Comparison of ENCODE assay signal across 21 cellular contexts in the genomic region with DNA sequence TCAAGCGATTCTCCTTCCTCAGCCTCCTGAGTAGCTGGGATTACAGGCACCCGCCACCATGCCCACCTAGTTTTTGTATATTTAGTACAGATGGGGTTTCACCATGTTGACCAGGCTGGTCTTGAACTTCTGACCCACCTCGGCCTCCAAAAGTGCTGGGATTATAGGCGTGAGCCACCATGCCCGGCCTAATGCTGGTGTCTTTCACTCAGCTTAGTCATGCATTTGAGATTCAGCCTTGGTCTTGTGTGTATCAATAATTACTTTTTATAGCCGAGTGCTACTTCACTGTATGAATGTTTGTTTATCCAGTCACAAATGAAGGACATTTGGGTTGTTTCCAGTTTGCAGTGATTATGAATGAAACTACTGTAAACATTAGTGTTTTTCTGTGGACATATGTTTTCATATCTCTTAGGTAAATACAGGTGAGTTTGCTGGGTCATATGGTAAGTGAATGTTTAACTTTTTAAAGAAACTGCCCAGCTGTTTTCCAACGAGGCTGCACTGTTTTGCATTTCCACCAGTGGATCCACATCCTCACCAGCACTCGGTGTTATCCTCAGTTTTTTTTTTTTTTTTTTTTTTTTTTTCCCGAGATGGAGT. TPM values are rescaled to one million over a fixed set of nuclear protein-coding genes. Genes with fewer than 3 reads are reported as not detected.
A peak's percentile ranks its signal among the peaks of the same experiment; 100 is the strongest.
DNase-seq lines count a peak whose midpoint lies in the region; FAIRE-seq and TF ChIP-seq lines count a peak whose summit lies in the region.
"Had no signal": no experiment of that assay in that cellular context is flagged by ENCODE, and none has a peak within 500 bp of the region (broad histone marks: within the 10 kb centered on the region; RNA-seq: fewer than 3 reads in every experiment).

No MANE protein-coding gene starts in this region.

- H3K4me1 ChIP-seq in hepatocyte (ENCODE audit: insufficient read depth) (no peaks in the 10 kb centered on the region), small intestine (ENCODE audit: control insufficient read depth in 2 of 2, insufficient read depth in 1 of 2, low read depth in 1 of 2, low read length in 1 of 2) (no peaks in the 10 kb centered on the region), A673 (ENCODE audit: insufficient read depth, low read length, poor library complexity, severe bottlenecking) (no peaks in the 10 kb centered on the region)

- WGBS in hepatocyte (ENCODE audit: low lambda C conversion rate, missing lambda C conversion rate) = 66% methylated on average over 8 of the region's 9 CpGs
- WGBS in small intestine, 3 donors = 28 to 62% (median 45%) methylated on average over 8 to 9 of the region's 9 CpGs

- no peaks in the 10 kb centered on the region for H3K9me2 ChIP-seq in hepatocyte (replicated peaks; ENCODE audit: insufficient read depth)

- H3K9me3 ChIP-seq in hepatocyte (ENCODE audit: low read depth) (no peaks in the 10 kb centered on the region), small intestine (ENCODE audit: control insufficient read depth, low read depth) (no peaks in the 10 kb centered on the region), A673 (ENCODE audit: low read depth, low read length, poor library complexity, severe bottlenecking) (no peaks in the 10 kb centered on the region)
- H3K9me3 ChIP-seq: BLaER1 treated with 17β-estradiol and CSF1 and Interleukin-3, amounts not matched to agents 10 nM and 100 nM; transverse colon had no signal

- intact Hi-C loops in A673 (cut with micrococcal nuclease; ENCODE audit: unreplicated experiment) = no loop called here

- H4K20me1 ChIP-seq in hepatocyte (ENCODE audit: insufficient read depth, poor library complexity, severe bottlenecking) = no peaks in the 10 kb centered on the region
- H4K20me1 ChIP-seq: BLaER1 treated with 17β-estradiol and CSF1 and Interleukin-3, amounts not matched to agents 10 nM and 100 nM had no signal

- H3K36me3 ChIP-seq in hepatocyte (replicated peaks; ENCODE audit: insufficient read depth, low read depth) (no peaks in the 10 kb centered on the region), small intestine (ENCODE audit: control insufficient read depth in 2 of 2, insufficient read depth in 2 of 2, low read length in 2 of 2) (no peaks in the 10 kb centered on the region), A673 (ENCODE audit: insufficient read depth, low read length, poor library complexity, severe bottlenecking) (no peaks in the 10 kb centered on the region)
- H3K36me3 ChIP-seq: BLaER1 treated with 17β-estradiol and CSF1 and Interleukin-3, amounts not matched to agents 10 nM and 100 nM; transverse colon had no signal

- H3K79me2 ChIP-seq in hepatocyte = no peaks in the 10 kb centered on the region

- H3K4me2 ChIP-seq in hepatocyte = no peak overlapping the region

- no TSS peak for BruUV-seq in A673 (replicated peaks; lab: Mats Ljungman, UMichigan)

- peak overlapping the region; percentile 40 for H3K27ac ChIP-seq in hepatocyte
- H3K27ac ChIP-seq in small intestine (ENCODE audit: low read depth in 1 of 2, low read length in 1 of 2) = no peak overlapping the region
- no peak overlapping the region for H3K27ac ChIP-seq in A673 (ENCODE audit: low read depth, low read length, poor library complexity, severe bottlenecking)
- H3K27ac ChIP-seq: BLaER1 treated with 17β-estradiol and CSF1 and Interleukin-3, amounts not matched to agents 10 nM and 100 nM; HL-60; transverse colon had no signal

- no peak overlapping the region for H2AFZ ChIP-seq in hepatocyte

- DNase-seq in NCI-H1436 (lab: John Stamatoyannopoulos, UW) = peak; percentile 22
- DNase-seq in NCI-H1436 treated with DMSO at 0.1 percent for 48 hours (lab: John Stamatoyannopoulos, UW) = no peak
- DNase-seq in NCI-H2081 (lab: John Stamatoyannopoulos, UW) = peak; percentile 15 to 80
- DNase-seq in hepatocyte (ENCODE audit: low spot score) = peak; percentile 56
- DNase-seq in small intestine = peak; percentile 84
- DNase-seq in stimulated activated naive CD4-positive, alpha-beta T cell treated with Interleukin-2 at 50 U/mL for 16 hours (lab: John Stamatoyannopoulos, UW) = no peak
- DNase-seq in NCI-H128 (lab: John Stamatoyannopoulos, UW; ENCODE audit: unreplicated experiment) = no peak
- no peak for DNase-seq in A673 (ENCODE audit: low spot score)
- DNase-seq: 8988T; activated CD8-positive, alpha-beta T cell treated with anti-CD3 and anti-CD28 coated beads, Interleukin-2, amount 10 ng/mL, durations not matched to agents 7 days and 5 days; amygdala; cerebellar nuclear complex; foreskin fibroblast; KG1; naive B cell; NCI-H187; stimulated activated naive B cell treated with anti-CD40 and anti-IgM and Interleukin-4, amounts not matched to agents 10 μg/mL and 1 μg/mL and 100 μg/mL, for 72 hours; transverse colon had no signal

- CTCF ChIA-PET in A673 (lab: Charles Lee) = no interaction called here

- POLR2A ChIA-PET in A673 (lab: Charles Lee; ENCODE audit: low non-redundant PET) = no interaction called here

- peaks cover 4% of the 10 kb centered on the region for H3K27me3 ChIP-seq in hepatocyte
- H3K27me3 ChIP-seq in small intestine (ENCODE audit: control insufficient read depth in 2 of 2, insufficient read depth in 2 of 2, low read length in 2 of 2) = no peaks in the 10 kb centered on the region
- H3K27me3 ChIP-seq in A673 (replicated peaks; ENCODE audit: insufficient read depth, low read depth, low read length, poor library complexity) = no peaks in the 10 kb centered on the region
- H3K27me3 ChIP-seq: BLaER1 treated with 17β-estradiol and CSF1 and Interleukin-3, amounts not matched to agents 10 nM and 100 nM had no signal

- no peak overlapping the region for H3K4me3 ChIP-seq in hepatocyte
- H3K4me3 ChIP-seq in small intestine (ENCODE audit: low read depth in 1 of 2, low read length in 2 of 2) = no peak overlapping the region
- no peak overlapping the region for H3K4me3 ChIP-seq in A673 (ENCODE audit: low read depth, low read length, poor library complexity, severe bottlenecking)
- H3K4me3 ChIP-seq: BLaER1 treated with 17β-estradiol and CSF1 and Interleukin-3, amounts not matched to agents 10 nM and 100 nM; transverse colon had no signal

- FAIRE-seq in small intestine (lab: Jason Lieb, UNC) = no peak
- FAIRE-seq: endometrium had no signal

- TF ChIP-seq CTCF in hepatocyte (IDR thresholded peaks at IDR 0.05; ENCODE audit: poor library complexity) (no peak), A673 (conservative IDR thresholded peaks at IDR 0.05; ENCODE audit: low read depth, low read length) (no peak)

RNA-seq across cellular contexts. Expression of gene PLCG2, which starts 11.0 kb away (rescaled TPM):
- total RNA-seq in hepatocyte = 5.0 and 7.8 TPM in 2 replicates
- 2.5 and 5.0 TPM in 2 replicates for polyA plus RNA-seq in hepatocyte
- polyA plus RNA-seq in small intestine = 10 to 100 TPM in 2 of 3 donors, 1 to 10 TPM in 1; 8.4 to 27.5 (median 10.3) TPM
- 5.6 and 9.6 TPM in 2 replicates for total RNA-seq in A673 (2021)

Comparison
In these comparisons a context has a peak if more than half of its experiments do, and no peak if none do; other contexts are left out.
1. DNase-seq: peak in NCI-H1436 (single experiment), NCI-H2081 (2 of 2), hepatocyte (single experiment) and small intestine (single experiment); none in NCI-H1436 treated with DMSO at 0.1 percent for 48 hours (single experiment), stimulated activated naive CD4-positive, alpha-beta T cell treated with Interleukin-2 at 50 U/mL for 16 hours (single experiment), NCI-H128 (single experiment) and A673 (single experiment).